21 cellular contexts compared by ENCODE assay signal in genomic region chr10:11885437-11886137, GRCh38.
"Had no signal": no experiment of that assay in that cellular context is flagged by ENCODE, and none has a peak within 500 bp of the region (broad histone marks: within the 10 kb centered on the region; RNA-seq: fewer than 3 reads in every experiment).

No MANE protein-coding gene starts in this region.

- H3K9me3 Mint-ChIP-seq: activated CD4-positive, alpha-beta memory T cell treated with anti-CD3 and anti-CD28 coated beads, Interleukin-2, amount 10 ng/mL, durations not matched to agents 7 days and 5 days; activated CD4-positive, alpha-beta T cell treated with anti-CD3 and anti-CD28 coated beads, Interleukin-2, amount 10 ng/mL, durations not matched to agents 24 days and 14 days; activated naive CD4-positive, alpha-beta T cell treated with anti-CD3 and anti-CD28 coated beads for 36 hours; activated T-cell treated with anti-CD3 and anti-CD28 coated beads, Interleukin-2, amount 50 U/mL, for 72 hours; memory B cell; nephron progenitor cell had no signal

- H3K36me3 ChIP-seq: upper lobe of left lung had no signal

- DNase-seq: activated CD4-positive, alpha-beta memory T cell treated with anti-CD3 and anti-CD28 coated beads, Interleukin-2, amount 10 ng/mL, durations not matched to agents 7 days and 5 days; activated CD4-positive, alpha-beta T cell treated with anti-CD3 and anti-CD28 coated beads, Interleukin-2, amount 10 ng/mL, durations not matched to agents 24 days and 14 days; activated effector memory CD4-positive, alpha-beta T cell treated with Interleukin-2 at 50 U/mL for 16 hours; activated naive CD4-positive, alpha-beta T cell treated with anti-CD3 and anti-CD28 coated beads for 36 hours; activated T-cell treated with anti-CD3 and anti-CD28 coated beads, Interleukin-2, amount 50 U/mL, for 72 hours; body of pancreas; left ventricle myocardium superior; mucosa of descending colon; nephron progenitor cell; nucleus accumbens; small intestine; stimulated activated CD4-positive, alpha-beta T cell treated with anti-CD3 and anti-CD28 coated beads, Interleukin-15, amount 100 ng/mL, for 24 hours; stimulated activated CD4-positive, alpha-beta T cell treated with anti-CD3 and anti-CD28 coated beads, Interleukin-2, amount 100 ng/mL, for 48 hours; stimulated activated CD8-positive, alpha-beta memory T cell treated with anti-CD3 and anti-CD28 coated beads, Interleukin-4, amount 100 ng/mL, for 48 hours; stimulated activated naive CD4-positive, alpha-beta T cell; testis; upper lobe of left lung had no signal

- ATAC-seq: activated CD4-positive, CD25-positive, alpha-beta regulatory T cell treated with anti-CD3 and anti-CD28 coated beads, Interleukin-2, amount 50 U/mL, for 24 hours; activated T-cell treated with anti-CD3 and anti-CD28 coated beads, Interleukin-2, amount 50 U/mL, for 72 hours; body of pancreas; mucosa of descending colon; sciatic nerve had no signal

- H3K9me3 ChIP-seq: body of pancreas, mucosa of descending colon, testis, upper lobe of left lung had no signal

- FAIRE-seq: small intestine had no signal

- H3K4me3 ChIP-seq: body of pancreas, mucosa of descending colon, testis, upper lobe of left lung had no signal

- H3K36me3 Mint-ChIP-seq: memory B cell had no signal

- H3K4me3 Mint-ChIP-seq: activated CD4-positive, alpha-beta memory T cell treated with anti-CD3 and anti-CD28 coated beads, Interleukin-2, amount 10 ng/mL, durations not matched to agents 7 days and 5 days; activated CD4-positive, alpha-beta T cell treated with anti-CD3 and anti-CD28 coated beads, Interleukin-2, amount 10 ng/mL, durations not matched to agents 24 days and 14 days; activated naive CD4-positive, alpha-beta T cell treated with anti-CD3 and anti-CD28 coated beads for 36 hours; activated T-cell treated with anti-CD3 and anti-CD28 coated beads, Interleukin-2, amount 50 U/mL, for 72 hours; memory B cell; nephron progenitor cell had no signal

- H3K27me3 ChIP-seq: body of pancreas, testis, upper lobe of left lung had no signal

- H3K27ac Mint-ChIP-seq: activated CD4-positive, alpha-beta memory T cell treated with anti-CD3 and anti-CD28 coated beads, Interleukin-2, amount 10 ng/mL, durations not matched to agents 7 days and 5 days; activated CD4-positive, alpha-beta T cell treated with anti-CD3 and anti-CD28 coated beads, Interleukin-2, amount 10 ng/mL, durations not matched to agents 24 days and 14 days; activated naive CD4-positive, alpha-beta T cell treated with anti-CD3 and anti-CD28 coated beads for 36 hours; activated T-cell treated with anti-CD3 and anti-CD28 coated beads, Interleukin-2, amount 50 U/mL, for 72 hours; memory B cell had no signal

- H3K27ac ChIP-seq: body of pancreas, testis, upper lobe of left lung, VCaP had no signal

- H3K27me3 Mint-ChIP-seq: activated CD4-positive, alpha-beta memory T cell treated with anti-CD3 and anti-CD28 coated beads, Interleukin-2, amount 10 ng/mL, durations not matched to agents 7 days and 5 days; activated CD4-positive, alpha-beta T cell treated with anti-CD3 and anti-CD28 coated beads, Interleukin-2, amount 10 ng/mL, durations not matched to agents 24 days and 14 days; memory B cell had no signal
